14 cellular contexts compared by ENCODE assay signal in the genomic region with DNA sequence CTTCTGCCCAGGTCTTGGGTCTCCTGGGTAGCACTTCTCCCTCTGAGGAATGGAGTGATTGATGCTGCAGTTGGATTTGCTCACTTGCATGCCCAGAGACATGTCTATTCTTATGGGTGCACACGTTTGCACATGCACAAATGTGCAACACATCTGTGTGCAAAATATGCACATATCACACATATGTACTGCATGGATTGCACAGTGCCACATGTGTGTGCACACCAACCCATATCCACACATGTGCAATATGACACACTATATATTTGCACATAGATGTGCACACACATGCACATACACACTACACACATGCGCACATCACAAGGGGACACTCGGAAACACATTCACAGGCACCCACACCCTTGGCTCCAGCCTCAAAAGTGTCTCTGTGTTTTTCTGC. TPM values are rescaled to one million over a fixed set of nuclear protein-coding genes. Genes with fewer than 3 reads are reported as not detected.
DNase-seq lines count a peak whose midpoint lies in the region; ATAC-seq, FAIRE-seq and TF ChIP-seq lines count a peak whose summit lies in the region.
"Had no signal": no experiment of that assay in that cellular context is flagged by ENCODE, and none has a peak within 500 bp of the region (broad histone marks: within the 10 kb centered on the region; RNA-seq: fewer than 3 reads in every experiment).

No MANE protein-coding gene starts in this region.

- H3K36me3 ChIP-seq in body of pancreas (replicated peaks in 1 of 2; ENCODE audit: insufficient read depth in 1 of 2, low read depth in 2 of 2) (no peaks in the 10 kb centered on the region), kidney (ENCODE audit: control insufficient read depth in 1 of 2, insufficient read depth in 2 of 2, low read length in 2 of 2) (no peaks in the 10 kb centered on the region), gastrocnemius medialis (no peaks in the 10 kb centered on the region)

- H3K4me1 Mint-ChIP-seq in CD4-positive, alpha-beta T cell (ENCODE audit: low read depth), result peaks cover 10% of the 10 kb centered on the region
- peaks cover 8% of the 10 kb centered on the region for H3K4me1 Mint-ChIP-seq in activated CD4-positive, alpha-beta T cell treated with anti-CD3 and anti-CD28 coated beads for 36 hours

- no peak for TF ChIP-seq POLR2A in body of pancreas (IDR thresholded peaks at IDR 0.05)
- TF ChIP-seq POLR2A in gastrocnemius medialis (IDR thresholded peaks at IDR 0.05), result no peak

- H3K4me1 ChIP-seq in body of pancreas, result peaks cover 92% of the 10 kb centered on the region
- peaks cover 45 to 62% of the 10 kb centered on the region in 2 donors for H3K4me1 ChIP-seq in kidney (ENCODE audit: control insufficient read depth in 1 of 2, insufficient read depth in 1 of 2, low read depth in 1 of 2, low read length in 2 of 2)
- H3K4me1 ChIP-seq in gastrocnemius medialis, result peaks cover 32 to 67% of the 10 kb centered on the region in 2 donors

- no peak for DNase-seq in AG04450 (ENCODE audit: low read depth, low spot score)
- DNase-seq in body of pancreas, result no peak
- no peak for DNase-seq in kidney
- DNase-seq in gastrocnemius medialis, result no peak
- no peak for DNase-seq in cerebellar nuclear complex (lab: John Stamatoyannopoulos, UW)
- no peak for DNase-seq in NCI-H510A (lab: John Stamatoyannopoulos, UW)
- no peak for DNase-seq in CD4-positive, alpha-beta T cell
- DNase-seq in activated CD4-positive, alpha-beta T cell treated with anti-CD3 and anti-CD28 coated beads for 36 hours, result no peak
- DNase-seq: activated naive CD4-positive, alpha-beta T cell treated with Interleukin-2 at 50 U/mL for 16 hours; NCI-H2227 treated with DMSO at 0.1 percent for 48 hours; trophoblast cell had no signal

- no peaks in the 10 kb centered on the region for H3K36me3 Mint-ChIP-seq in CD4-positive, alpha-beta T cell (ENCODE audit: low read depth)
- no peaks in the 10 kb centered on the region for H3K36me3 Mint-ChIP-seq in activated CD4-positive, alpha-beta T cell treated with anti-CD3 and anti-CD28 coated beads for 36 hours (ENCODE audit: low read depth)

- no peaks in the 10 kb centered on the region for H3K9me3 Mint-ChIP-seq in CD4-positive, alpha-beta T cell
- no peaks in the 10 kb centered on the region for H3K9me3 Mint-ChIP-seq in activated CD4-positive, alpha-beta T cell treated with anti-CD3 and anti-CD28 coated beads for 36 hours (ENCODE audit: low read depth)
- H3K9me3 Mint-ChIP-seq: dendritic cell treated with granulocyte-macrophage colony-stimulating factor and Interleukin-4, amounts not matched to agents 40 ng/mL and 50 ng/mL, for 4 days had no signal

- no peak overlapping the region for H3K27ac Mint-ChIP-seq in CD4-positive, alpha-beta T cell
- no peak overlapping the region for H3K27ac Mint-ChIP-seq in activated CD4-positive, alpha-beta T cell treated with anti-CD3 and anti-CD28 coated beads for 36 hours
- H3K27ac Mint-ChIP-seq: dendritic cell treated with granulocyte-macrophage colony-stimulating factor and Interleukin-4, amounts not matched to agents 40 ng/mL and 50 ng/mL, for 4 days had no signal

- no peak overlapping the region for H3K27ac ChIP-seq in AG04450 (ENCODE audit: low read depth, low read length)
- H3K27ac ChIP-seq in body of pancreas, result peak overlapping the region; percentile 93 to 97 (median 94)
- H3K27ac ChIP-seq in kidney (ENCODE audit: low read depth in 2 of 2, low read length in 2 of 2), result peak overlapping the region; percentile 91 to 94
- peak overlapping the region; percentile 71 to 90 (median 76) for H3K27ac ChIP-seq in gastrocnemius medialis
- no peak overlapping the region for H3K27ac ChIP-seq in CD4-positive, alpha-beta T cell (ENCODE audit: low read depth, low read length)

- no peak for ATAC-seq in body of pancreas
- no peak for ATAC-seq in gastrocnemius medialis
- ATAC-seq in CD4-positive, alpha-beta T cell (ENCODE audit: poor library complexity), result no peak
- no peak for ATAC-seq in activated CD4-positive, alpha-beta T cell treated with anti-CD3 and anti-CD28 coated beads for 36 hours

- H3K27me3 Mint-ChIP-seq in CD4-positive, alpha-beta T cell, result peaks cover 21% of the 10 kb centered on the region
- peaks cover 12% of the 10 kb centered on the region for H3K27me3 Mint-ChIP-seq in activated CD4-positive, alpha-beta T cell treated with anti-CD3 and anti-CD28 coated beads for 36 hours

- in situ Hi-C loops in gastrocnemius medialis (cut with MboI; ENCODE audit: low sequenced_read_pairs in 4 of 4), result no loop called here

- no peak overlapping the region for H3K4me3 Mint-ChIP-seq in CD4-positive, alpha-beta T cell
- H3K4me3 Mint-ChIP-seq in activated CD4-positive, alpha-beta T cell treated with anti-CD3 and anti-CD28 coated beads for 36 hours, result no peak overlapping the region
- H3K4me3 Mint-ChIP-seq: dendritic cell treated with granulocyte-macrophage colony-stimulating factor and Interleukin-4, amounts not matched to agents 40 ng/mL and 50 ng/mL, for 4 days had no signal

- 8 to 37% methylated on average over 3 of the region's 3 CpGs for whole genome bisulfite sequencing in body of pancreas, 2 donors

- H3K9me3 ChIP-seq in AG04450 (ENCODE audit: control insufficient read depth, insufficient read depth, low read length), result no peaks in the 10 kb centered on the region
- no peaks in the 10 kb centered on the region for H3K9me3 ChIP-seq in body of pancreas
- no peaks in the 10 kb centered on the region for H3K9me3 ChIP-seq in kidney (ENCODE audit: control insufficient read depth in 1 of 2, low read length in 2 of 2)
- no peaks in the 10 kb centered on the region for H3K9me3 ChIP-seq in gastrocnemius medialis
- no peaks in the 10 kb centered on the region for H3K9me3 ChIP-seq in CD4-positive, alpha-beta T cell (ENCODE audit: control insufficient read depth, low read length)

- no peaks in the 10 kb centered on the region for H3K27me3 ChIP-seq in AG04450 (ENCODE audit: control insufficient read depth, insufficient read depth, low read length)
- H3K27me3 ChIP-seq in body of pancreas, result no peaks in the 10 kb centered on the region
- no peaks in the 10 kb centered on the region for H3K27me3 ChIP-seq in gastrocnemius medialis
- H3K27me3 ChIP-seq in CD4-positive, alpha-beta T cell (ENCODE audit: control insufficient read depth, insufficient read depth, low read length), result peaks cover 1% of the 10 kb centered on the region

- peak overlapping the region in 1 of 2 donors; percentile 95 for H3K9ac ChIP-seq in kidney (ENCODE audit: low read length in 2 of 2)

- intact Hi-C loops in body of pancreas (cut with DNase I) (no loop called here), kidney (cut with DNase I) (no loop called here), gastrocnemius medialis (cut with DNase I; ENCODE audit: low total_unique reads) (no loop called here)
- intact Hi-C loops in CD4-positive, alpha-beta T cell (cut with DNase I, micrococcal nuclease), result no loop called here
- intact Hi-C loops in activated CD4-positive, alpha-beta T cell treated with anti-CD3 and anti-CD28 coated beads for 36 hours (cut with DNase I, micrococcal nuclease), result no loop called here

- TF ChIP-seq CTCF in AG04450 (IDR thresholded peaks at IDR 0.05; ENCODE audit: low read depth, low read length) (no peak), body of pancreas (IDR thresholded peaks at IDR 0.05) (no peak), kidney (IDR thresholded peaks at IDR 0.05; ENCODE audit: borderline replicate concordance, extremely low read depth, insufficient read depth) (no peak), gastrocnemius medialis (IDR thresholded peaks at IDR 0.05 in 4 of 5, conservative IDR thresholded peaks at IDR 0.05 in 1 of 5) (no peak)
- TF ChIP-seq CTCF in CD4-positive, alpha-beta T cell (IDR thresholded peaks at IDR 0.05), result no peak

- peak overlapping the region; percentile 49 for H3K4me3 ChIP-seq in AG04450 (ENCODE audit: low read depth, low read length)
- no peak overlapping the region for H3K4me3 ChIP-seq in body of pancreas
- H3K4me3 ChIP-seq in kidney (ENCODE audit: low read length in 2 of 2), result peak overlapping the region; percentile 3 to 84
- peak overlapping the region in 1 of 4 donors; percentile 58 for H3K4me3 ChIP-seq in gastrocnemius medialis

- POLR2A ChIA-PET in AG04450 (lab: Yijun Ruan, JAX), result interaction anchor here (0.9 to 2.0 kb wide), 2 partner anchors 11 to 33 kb away, joined by 3 to 5 read pairs; partner anchors contain the start of genes GNAI2 and LSMEM2
- POLR2A ChIA-PET in CD4-positive, alpha-beta T cell (lab: Charles Lee), result no interaction called here
- POLR2A ChIA-PET in activated CD4-positive, alpha-beta T cell treated with anti-CD3 and anti-CD28 coated beads for 36 hours (lab: Charles Lee), result no interaction called here

- CTCF ChIA-PET in AG04450 (lab: Charles Lee), result interaction anchor here (0.5 to 0.8 kb wide), 2 partner anchors 9 to 40 kb away, joined by 3 to 6 read pairs; no protein-coding TSS in a partner anchor
- CTCF ChIA-PET in CD4-positive, alpha-beta T cell (lab: Charles Lee), result no interaction called here
- CTCF ChIA-PET in activated CD4-positive, alpha-beta T cell treated with anti-CD3 and anti-CD28 coated beads for 36 hours (lab: Charles Lee), result interaction anchor here (2.7 kb wide), 1 partner anchor 76 kb away, joined by 7 read pairs; no protein-coding TSS in a partner anchor

- no peak for FAIRE-seq in kidney (lab: Jason Lieb, UNC)

RNA-seq across cellular contexts. Expression of gene SEMA3B, which starts 0.7 kb away (rescaled TPM):
- polyA plus RNA-seq in AG04450 (2011; rRNA removed) (22.0 and 24.7 TPM in 2 replicates), kidney (ENCODE audit: insufficient read depth, low read depth, low replicate concordance) (99.9 TPM)
- 9.9 and 14.3 TPM in 2 replicates for polyA minus RNA-seq in AG04450 (2011; rRNA and poly(A)+ RNA removed)
- total RNA-seq in body of pancreas (100 to 1,000 TPM in 1 of 2 donors, 10 to 100 TPM in 1; 71.1 to 116 TPM), kidney (96.1 TPM), gastrocnemius medialis (1 to 10 TPM; 1.7 to 3.1 (median 2.1) TPM)
- 1 to 10 TPM; 1.9 to 2.0 TPM for total RNA-seq in CD4-positive, alpha-beta T cell
- total RNA-seq in activated CD4-positive, alpha-beta T cell treated with anti-CD3 and anti-CD28 coated beads for 36 hours, result 1 to 10 TPM; 1.6 to 2.1 TPM

RNA-seq across cellular contexts. Expression of gene LSMEM2, which starts 10.6 kb away (rescaled TPM):
- polyA plus RNA-seq in AG04450 (2011; rRNA removed), result not detected in 2 replicates
- not detected in 2 replicates for polyA minus RNA-seq in AG04450 (2011; rRNA and poly(A)+ RNA removed)
- total RNA-seq in body of pancreas, result not detected
- 0.22 TPM for total RNA-seq in kidney
- 0.62 TPM for polyA plus RNA-seq in kidney (ENCODE audit: insufficient read depth, low read depth, low replicate concordance)
- total RNA-seq in gastrocnemius medialis, result under 1 TPM in 3 of 4 donors, not detected in 1; 0.41 to 0.98 (median 0.49) TPM
- total RNA-seq in CD4-positive, alpha-beta T cell, result under 1 TPM in 1 of 2 experiments, not detected in 1; 0.22 TPM
- total RNA-seq in activated CD4-positive, alpha-beta T cell treated with anti-CD3 and anti-CD28 coated beads for 36 hours, result not detected
- total RNA-seq: pulmonary artery endothelial cell, RPMI7951 had no signal

RNA-seq across cellular contexts. Expression of gene IFRD2, which starts 24.0 kb away (rescaled TPM):
- polyA plus RNA-seq in AG04450 (2011; rRNA removed) (19.3 and 20.6 TPM in 2 replicates), kidney (ENCODE audit: insufficient read depth, low read depth, low replicate concordance) (54.1 TPM)
- 12.0 and 12.7 TPM in 2 replicates for polyA minus RNA-seq in AG04450 (2011; rRNA and poly(A)+ RNA removed)
- total RNA-seq in body of pancreas (100 to 1,000 TPM in 1 of 2 donors, 10 to 100 TPM in 1; 75.8 to 103 TPM), kidney (78.1 TPM), gastrocnemius medialis (100 to 1,000 TPM; 111 to 145 (median 127) TPM)
- total RNA-seq in CD4-positive, alpha-beta T cell, result 10 to 100 TPM; 30.0 to 30.4 TPM
- total RNA-seq in activated CD4-positive, alpha-beta T cell treated with anti-CD3 and anti-CD28 coated beads for 36 hours, result 100 to 1,000 TPM; 100 to 125 TPM

RNA-seq across cellular contexts. Expression of gene HYAL3, which starts 30.9 kb away (rescaled TPM):
- polyA plus RNA-seq in AG04450 (2011; rRNA removed) (3.0 and 4.7 TPM in 2 replicates), kidney (ENCODE audit: insufficient read depth, low read depth, low replicate concordance) (3.2 TPM)
- 3.1 and 4.0 TPM in 2 replicates for polyA minus RNA-seq in AG04450 (2011; rRNA and poly(A)+ RNA removed)
- total RNA-seq in body of pancreas (1 to 10 TPM in 1 of 2 donors, under 1 TPM in 1; 0.99 to 2.3 TPM), kidney (2.0 TPM), gastrocnemius medialis (1 to 10 TPM in 3 of 4 donors, not detected in 1; 1.1 to 2.3 (median 1.2) TPM)
- total RNA-seq in CD4-positive, alpha-beta T cell, result 1 to 10 TPM; 3.0 to 3.2 TPM
- total RNA-seq in activated CD4-positive, alpha-beta T cell treated with anti-CD3 and anti-CD28 coated beads for 36 hours, result 1 to 10 TPM; 4.5 to 5.4 TPM

RNA-seq across cellular contexts. Expression of gene NAA80, which starts 30.9 kb away (rescaled TPM):
- polyA plus RNA-seq in AG04450 (2011; rRNA removed), result 2.0 and 4.6 TPM in 2 replicates
- polyA minus RNA-seq in AG04450 (2011; rRNA and poly(A)+ RNA removed), result 4.7 and 6.4 TPM in 2 replicates
- 10 to 100 TPM in 1 of 2 donors, 1 to 10 TPM in 1; 4.4 to 11.2 TPM for total RNA-seq in body of pancreas
- total RNA-seq in kidney, result 10.7 TPM
- 8.7 TPM for polyA plus RNA-seq in kidney (ENCODE audit: insufficient read depth, low read depth, low replicate concordance)
- 10 to 100 TPM; 12.5 to 22.1 (median 14.8) TPM for total RNA-seq in gastrocnemius medialis
- 10 to 100 TPM; 47.0 to 48.8 TPM for total RNA-seq in CD4-positive, alpha-beta T cell
- 10 to 100 TPM; 17.6 to 18.7 TPM for total RNA-seq in activated CD4-positive, alpha-beta T cell treated with anti-CD3 and anti-CD28 coated beads for 36 hours

Comparison
In these comparisons a context has a peak if more than half of its experiments do, and no peak if none do; other contexts are left out.
1. H3K27ac ChIP-seq: peak in body of pancreas (4 of 4), kidney (2 of 2) and gastrocnemius medialis (4 of 4); none in AG04450 (single experiment) and CD4-positive, alpha-beta T cell (single experiment).
2. H3K4me3 ChIP-seq: peak in AG04450 (single experiment) and kidney (2 of 2); none in body of pancreas (0 of 2).
3. RNA of gene SEMA3B, which starts 0.7 kb away (total RNA-seq): 71.1 to 116 TPM in body of pancreas and 96.1 TPM in kidney (single experiment); 1.7 to 3.1 TPM in gastrocnemius medialis, 1.6 to 2.1 TPM in activated CD4-positive, alpha-beta T cell treated with anti-CD3 and anti-CD28 coated beads for 36 hours and 1.9 to 2.0 TPM in CD4-positive, alpha-beta T cell; every median in the first group is over 10 times any median in the second.